ENCODE assay signal across 1 cellular context in the genomic region with DNA sequence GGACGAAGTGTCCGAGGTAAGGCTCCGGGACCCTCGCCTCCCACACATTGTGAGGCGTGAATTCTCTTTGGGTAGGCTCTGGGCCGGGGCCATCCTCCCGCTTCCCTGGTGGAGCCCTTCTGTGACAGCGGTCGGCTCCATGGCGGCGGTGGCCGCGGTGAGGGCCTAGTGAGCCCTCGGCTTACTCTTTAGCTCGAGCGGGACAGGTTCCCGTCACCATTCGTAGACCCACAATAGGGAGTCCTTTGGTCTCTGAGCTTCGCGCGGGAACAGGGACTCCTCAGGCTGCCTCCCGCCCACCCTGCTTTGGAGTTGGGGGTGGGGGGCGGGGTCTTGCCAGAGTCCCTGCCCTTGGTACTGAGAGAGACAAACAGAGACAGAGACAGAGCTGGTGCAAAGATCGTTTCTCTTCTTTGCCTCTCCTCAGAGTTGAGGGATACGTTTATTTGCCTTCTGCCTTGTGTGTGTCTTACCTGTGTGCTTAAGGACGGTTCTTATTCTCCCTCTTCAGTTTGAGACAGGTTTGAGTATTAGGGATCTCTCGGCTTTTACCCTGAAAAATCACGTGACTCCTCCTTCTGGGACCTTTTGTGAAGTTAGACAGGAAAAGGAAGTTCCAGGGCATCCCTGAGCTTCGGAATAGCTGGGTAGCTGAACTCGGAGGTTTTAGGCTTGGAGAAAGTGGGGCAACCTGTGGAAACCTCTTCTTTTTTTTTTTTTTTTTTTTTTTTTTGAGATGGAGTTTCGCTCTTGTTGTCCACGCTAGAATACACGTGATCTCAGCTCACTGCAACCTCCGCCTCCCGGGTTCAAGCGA.
TF ChIP-seq lines count a peak whose summit lies in the region.

No MANE protein-coding gene starts in this region.

TF ChIP-seq in HEK293, 187 proteins besides CTCF, POLR2A, EP300 and RAD21 (continued from another document):
- TF ChIP-seq, protein P1, sequence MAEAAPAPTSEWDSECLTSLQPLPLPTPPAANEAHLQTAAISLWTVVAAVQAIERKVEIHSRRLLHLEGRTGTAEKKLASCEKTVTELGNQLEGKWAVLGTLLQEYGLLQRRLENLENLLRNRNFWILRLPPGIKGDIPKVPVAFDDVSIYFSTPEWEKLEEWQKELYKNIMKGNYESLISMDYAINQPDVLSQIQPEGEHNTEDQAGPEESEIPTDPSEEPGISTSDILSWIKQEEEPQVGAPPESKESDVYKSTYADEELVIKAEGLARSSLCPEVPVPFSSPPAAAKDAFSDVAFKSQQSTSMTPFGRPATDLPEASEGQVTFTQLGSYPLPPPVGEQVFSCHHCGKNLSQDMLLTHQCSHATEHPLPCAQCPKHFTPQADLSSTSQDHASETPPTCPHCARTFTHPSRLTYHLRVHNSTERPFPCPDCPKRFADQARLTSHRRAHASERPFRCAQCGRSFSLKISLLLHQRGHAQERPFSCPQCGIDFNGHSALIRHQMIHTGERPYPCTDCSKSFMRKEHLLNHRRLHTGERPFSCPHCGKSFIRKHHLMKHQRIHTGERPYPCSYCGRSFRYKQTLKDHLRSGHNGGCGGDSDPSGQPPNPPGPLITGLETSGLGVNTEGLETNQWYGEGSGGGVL (tag by site-specific recombination; IDR thresholded peaks at IDR 0.05): 0 out of 2 replicates have a peak, but pooled peaks have one; percentile 4
- TF ChIP-seq ZNF223 (tag by site-specific recombination; IDR thresholded peaks at IDR 0.05) (no peak), ZNF473 (tag by site-specific recombination; IDR thresholded peaks at IDR 0.05) (no peak), ZNF148 (tag by site-specific recombination; IDR thresholded peaks at IDR 0.05; ENCODE audit: borderline replicate concordance) (no peak), ZBTB20 (tag by site-specific recombination; IDR thresholded peaks at IDR 0.05) (peak; percentile 52; the same call in 1 of the 2 replicates), GLIS2 (tag by site-specific recombination; IDR thresholded peaks at IDR 0.05) (peak; percentile 38; the same call in 1 of the 2 replicates), GLI4 (tag by site-specific recombination; IDR thresholded peaks at IDR 0.05) (no peak), YY2 (tag by site-specific recombination; IDR thresholded peaks at IDR 0.05) (peak; percentile 66; the same call in 1 of the 2 replicates), ZNF624 (tag by site-specific recombination; IDR thresholded peaks at IDR 0.05) (no peak), TSHZ1 (tag by site-specific recombination; IDR thresholded peaks at IDR 0.05; ENCODE audit: borderline replicate concordance) (no peak; the same call in 1 of the 2 replicates), SCRT2 (tag by site-specific recombination; IDR thresholded peaks at IDR 0.05) (peak; percentile 85), ZNF623 (tag by site-specific recombination; IDR thresholded peaks at IDR 0.05) (no peak), ZNF830 (tag by site-specific recombination; IDR thresholded peaks at IDR 0.05; ENCODE audit: low read depth) (no peak), ZNF266 (tag by site-specific recombination; IDR thresholded peaks at IDR 0.05; ENCODE audit: low read depth) (no peak), IKZF3 (tag by site-specific recombination; IDR thresholded peaks at IDR 0.05) (peak; percentile 72), MZF1 (tag by site-specific recombination; IDR thresholded peaks at IDR 0.05; ENCODE audit: borderline replicate concordance) (0 out of 2 replicates have a peak, but pooled peaks have one; percentile 34), WT1 (tag by site-specific recombination; IDR thresholded peaks at IDR 0.05) (no peak), ZNF335 (tag by site-specific recombination; conservative IDR thresholded peaks at IDR 0.05) (peak; percentile 81), ZNF157 (tag by site-specific recombination; IDR thresholded peaks at IDR 0.05) (no peak), ZNF530 (tag by site-specific recombination; IDR thresholded peaks at IDR 0.05; ENCODE audit: low read depth) (no peak), OSR2 (tag by site-specific recombination; IDR thresholded peaks at IDR 0.05) (no peak), ZNF843 (tag by site-specific recombination; IDR thresholded peaks at IDR 0.05) (no peak), BCL11A (tag by site-specific recombination; IDR thresholded peaks at IDR 0.05; ENCODE audit: low read depth) (no peak), SCRT1 (tag by site-specific recombination; IDR thresholded peaks at IDR 0.05; ENCODE audit: borderline replicate concordance) (peak; percentile 68), ZNF791 (tag by site-specific recombination; IDR thresholded peaks at IDR 0.05) (no peak), ZNF629 (tag by site-specific recombination; IDR thresholded peaks at IDR 0.05) (0 out of 2 replicates have a peak, but pooled peaks have one; percentile 10), ZNF140 (tag by site-specific recombination; IDR thresholded peaks at IDR 0.05) (no peak), KLF9 (tag by site-specific recombination; IDR thresholded peaks at IDR 0.05; ENCODE audit: low read depth) (peak; percentile 84), GLIS1 (tag by site-specific recombination; IDR thresholded peaks at IDR 0.05) (no peak), YY1 (tag by site-specific recombination; IDR thresholded peaks at IDR 0.05) (0 out of 2 replicates have a peak, but pooled peaks have one; percentile 45)
- TF ChIP-seq, protein P2, sequence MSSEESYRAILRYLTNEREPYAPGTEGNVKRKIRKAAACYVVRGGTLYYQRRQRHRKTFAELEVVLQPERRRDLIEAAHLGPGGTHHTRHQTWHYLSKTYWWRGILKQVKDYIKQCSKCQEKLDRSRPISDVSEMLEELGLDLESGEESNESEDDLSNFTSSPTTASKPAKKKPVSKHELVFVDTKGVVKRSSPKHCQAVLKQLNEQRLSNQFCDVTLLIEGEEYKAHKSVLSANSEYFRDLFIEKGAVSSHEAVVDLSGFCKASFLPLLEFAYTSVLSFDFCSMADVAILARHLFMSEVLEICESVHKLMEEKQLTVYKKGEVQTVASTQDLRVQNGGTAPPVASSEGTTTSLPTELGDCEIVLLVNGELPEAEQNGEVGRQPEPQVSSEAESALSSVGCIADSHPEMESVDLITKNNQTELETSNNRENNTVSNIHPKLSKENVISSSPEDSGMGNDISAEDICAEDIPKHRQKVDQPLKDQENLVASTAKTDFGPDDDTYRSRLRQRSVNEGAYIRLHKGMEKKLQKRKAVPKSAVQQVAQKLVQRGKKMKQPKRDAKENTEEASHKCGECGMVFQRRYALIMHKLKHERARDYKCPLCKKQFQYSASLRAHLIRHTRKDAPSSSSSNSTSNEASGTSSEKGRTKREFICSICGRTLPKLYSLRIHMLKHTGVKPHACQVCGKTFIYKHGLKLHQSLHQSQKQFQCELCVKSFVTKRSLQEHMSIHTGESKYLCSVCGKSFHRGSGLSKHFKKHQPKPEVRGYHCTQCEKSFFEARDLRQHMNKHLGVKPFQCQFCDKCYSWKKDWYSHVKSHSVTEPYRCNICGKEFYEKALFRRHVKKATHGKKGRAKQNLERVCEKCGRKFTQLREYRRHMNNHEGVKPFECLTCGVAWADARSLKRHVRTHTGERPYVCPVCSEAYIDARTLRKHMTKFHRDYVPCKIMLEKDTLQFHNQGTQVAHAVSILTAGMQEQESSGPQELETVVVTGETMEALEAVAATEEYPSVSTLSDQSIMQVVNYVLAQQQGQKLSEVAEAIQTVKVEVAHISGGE (tag by site-specific recombination; conservative IDR thresholded peaks at IDR 0.05; ENCODE audit: low read depth): peak; percentile 38; the same call in 1 of the 2 replicates
- TF ChIP-seq, protein P3, sequence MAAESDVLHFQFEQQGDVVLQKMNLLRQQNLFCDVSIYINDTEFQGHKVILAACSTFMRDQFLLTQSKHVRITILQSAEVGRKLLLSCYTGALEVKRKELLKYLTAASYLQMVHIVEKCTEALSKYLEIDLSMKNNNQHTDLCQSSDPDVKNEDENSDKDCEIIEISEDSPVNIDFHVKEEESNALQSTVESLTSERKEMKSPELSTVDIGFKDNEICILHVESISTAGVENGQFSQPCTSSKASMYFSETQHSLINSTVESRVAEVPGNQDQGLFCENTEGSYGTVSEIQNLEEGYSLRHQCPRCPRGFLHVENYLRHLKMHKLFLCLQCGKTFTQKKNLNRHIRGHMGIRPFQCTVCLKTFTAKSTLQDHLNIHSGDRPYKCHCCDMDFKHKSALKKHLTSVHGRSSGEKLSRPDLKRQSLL (tag by site-specific recombination; IDR thresholded peaks at IDR 0.05): no peak
